1 cellular context compared by ENCODE assay signal in the genomic region with DNA sequence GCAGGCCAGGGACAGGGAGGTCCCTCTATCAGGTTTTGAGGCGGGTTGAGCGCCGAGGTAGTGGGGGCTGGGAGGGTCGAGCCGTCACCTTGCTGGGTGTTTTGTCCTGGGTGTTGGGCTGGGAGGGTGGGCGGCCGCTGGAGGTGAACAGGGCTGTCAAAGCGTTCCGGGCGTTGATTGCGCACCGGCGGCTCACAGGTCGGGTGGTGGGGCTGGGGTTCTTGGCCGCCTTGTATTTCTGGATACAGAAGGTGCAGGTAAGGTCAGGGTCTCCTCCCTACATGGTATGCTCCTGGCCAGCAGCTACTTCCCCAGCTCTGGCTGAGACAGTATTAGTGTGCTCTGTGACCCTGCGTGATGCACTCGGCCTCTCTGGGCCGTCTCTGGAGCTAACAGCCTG.
TF ChIP-seq lines count a peak whose summit lies in the region.

No MANE protein-coding gene starts in this region.

TF ChIP-seq in H1, 55 proteins besides CTCF, POLR2A, EP300 and RAD21:
- no peak for TF ChIP-seq BACH1 (IDR thresholded peaks at IDR 0.05; ENCODE audit: low read length)
- no peak for TF ChIP-seq SP2 (IDR thresholded peaks at IDR 0.05; ENCODE audit: low read length)
- TF ChIP-seq RBBP5 (IDR thresholded peaks at IDR 0.05; ENCODE audit: borderline replicate concordance, low read depth, low read length), result no peak
- no peak for TF ChIP-seq EGR1 (IDR thresholded peaks at IDR 0.05; ENCODE audit: borderline replicate concordance, low read depth, low read length)
- TF ChIP-seq CBX5 (IDR thresholded peaks at IDR 0.05; ENCODE audit: low read depth, low read length), result no peak
- no peak for TF ChIP-seq CHD2 (IDR thresholded peaks at IDR 0.05; ENCODE audit: low read length)
- TF ChIP-seq MAFK (IDR thresholded peaks at IDR 0.05; ENCODE audit: low read depth, low read length), result no peak
- no peak for TF ChIP-seq CREB1 (IDR thresholded peaks at IDR 0.05)
- TF ChIP-seq, protein P1, sequence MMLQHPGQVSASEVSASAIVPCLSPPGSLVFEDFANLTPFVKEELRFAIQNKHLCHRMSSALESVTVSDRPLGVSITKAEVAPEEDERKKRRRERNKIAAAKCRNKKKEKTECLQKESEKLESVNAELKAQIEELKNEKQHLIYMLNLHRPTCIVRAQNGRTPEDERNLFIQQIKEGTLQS (IDR thresholded peaks at IDR 0.05; ENCODE audit: insufficient read depth, low read depth, low read length), result no peak
- TF ChIP-seq GABPA (IDR thresholded peaks at IDR 0.05; ENCODE audit: borderline replicate concordance, insufficient read depth, low read length), result no peak
- no peak for TF ChIP-seq TCF12 (IDR thresholded peaks at IDR 0.05; ENCODE audit: low read depth, low read length)
